22 cellular contexts compared by ENCODE assay signal in genomic region chr7:117639966-117640365, GRCh38.
A peak's percentile ranks its signal among the peaks of the same experiment; 100 is the strongest.
DNase-seq lines count a peak whose midpoint lies in the region; ATAC-seq and FAIRE-seq lines count a peak whose summit lies in the region.
"Had no signal": no experiment of that assay in that cellular context is flagged by ENCODE, and none has a peak within 500 bp of the region (broad histone marks: within the 10 kb centered on the region; RNA-seq: fewer than 3 reads in every experiment).

No MANE protein-coding gene starts in this region.

- no peaks in the 10 kb centered on the region for H3K36me3 ChIP-seq in CD8-positive, alpha-beta memory T cell (ENCODE audit: insufficient read depth, low read length)
- H3K36me3 ChIP-seq: BLaER1 had no signal

- peak; percentile 8 for DNase-seq in DMS153 (lab: John Stamatoyannopoulos, UW)
- DNase-seq in DMS153 treated with DMSO at 0.1 percent for 48 hours (lab: John Stamatoyannopoulos, UW; ENCODE audit: unreplicated experiment), result no peak
- peak; percentile 60 for DNase-seq in dermis blood vessel endothelial cell
- peak; percentile 15 for DNase-seq in renal cortical epithelial cell (ENCODE audit: low read depth)
- DNase-seq in CD8-positive, alpha-beta memory T cell, result no peak
- DNase-seq in activated CD8-positive, alpha-beta memory T cell treated with anti-CD3 and anti-CD28 coated beads, Interleukin-2, amount 50 U/mL, for 48 hours, result no peak
- DNase-seq: 8988T; CD4-positive, alpha-beta memory T cell; DMS53; DND-41; EL; GOT3; H7; HFFc6 had no signal

- H3K27ac ChIP-seq in CD8-positive, alpha-beta memory T cell (ENCODE audit: low read depth, low read length), result no peak overlapping the region
- H3K27ac ChIP-seq: BLaER1 had no signal

- H3K9me3 Mint-ChIP-seq in CD8-positive, alpha-beta memory T cell, result peaks cover 0 to 2% (median 0%) of the 10 kb centered on the region in 5 donors
- H3K9me3 Mint-ChIP-seq: IgD-negative memory B cell had no signal

- no peaks in the 10 kb centered on the region for H3K4me1 ChIP-seq in CD8-positive, alpha-beta memory T cell (ENCODE audit: insufficient read depth, low read length)
- H3K4me1 ChIP-seq: BLaER1 had no signal

- CTCF ChIA-PET in CD8-positive, alpha-beta memory T cell (lab: Charles Lee), result no interaction called here

- H3K27ac Mint-ChIP-seq in CD8-positive, alpha-beta memory T cell, result no peak overlapping the region
- H3K27ac Mint-ChIP-seq: CD14-positive monocyte; CD4-positive, alpha-beta memory T cell; HFFc6; IgD-negative memory B cell had no signal

- ATAC-seq in HG03521 (IDR thresholded peaks at IDR 0.05; ENCODE audit: unreplicated experiment), result no peak
- ATAC-seq: GM12878, HCT116, HepG2 had no signal

- H3K36me3 Mint-ChIP-seq in CD8-positive, alpha-beta memory T cell, result no peaks in the 10 kb centered on the region
- H3K36me3 Mint-ChIP-seq: CD14-positive monocyte; CD4-positive, alpha-beta memory T cell; IgD-negative memory B cell had no signal

- H3K4me3 ChIP-seq in CD8-positive, alpha-beta memory T cell (ENCODE audit: low read length), result no peak overlapping the region
- H3K4me3 ChIP-seq: BLaER1, GM12878 had no signal

- H3K4me3 Mint-ChIP-seq in CD8-positive, alpha-beta memory T cell, result no peak overlapping the region
- H3K4me3 Mint-ChIP-seq: CD14-positive monocyte; CD4-positive, alpha-beta memory T cell; HFFc6; IgD-negative memory B cell had no signal

- POLR2A ChIA-PET in CD8-positive, alpha-beta memory T cell (lab: Charles Lee), result no interaction called here

- FAIRE-seq in islet of Langerhans (lab: Jason Lieb, UNC), result peak; percentile 58
- FAIRE-seq: GM12878, HepG2 had no signal

- H3K4me1 Mint-ChIP-seq in CD8-positive, alpha-beta memory T cell, result no peaks in the 10 kb centered on the region
- H3K4me1 Mint-ChIP-seq: CD14-positive monocyte; CD4-positive, alpha-beta memory T cell; IgD-negative memory B cell had no signal

- H3K27me3 Mint-ChIP-seq in CD8-positive, alpha-beta memory T cell, result no peaks in the 10 kb centered on the region
- H3K27me3 Mint-ChIP-seq: CD4-positive, alpha-beta memory T cell had no signal

- no peaks in the 10 kb centered on the region for H3K9me3 ChIP-seq in CD8-positive, alpha-beta memory T cell (ENCODE audit: low read length)
- H3K9me3 ChIP-seq: BLaER1 had no signal

- H3K27me3 ChIP-seq in CD8-positive, alpha-beta memory T cell (ENCODE audit: insufficient read depth, low read length, poor library complexity, severe bottlenecking), result no peaks in the 10 kb centered on the region
- H3K27me3 ChIP-seq: BLaER1 had no signal

Comparison
In these comparisons a context has a peak if more than half of its experiments do, and no peak if none do; other contexts are left out.
1. DNase-seq: peak in DMS153 (single experiment), dermis blood vessel endothelial cell (single experiment) and renal cortical epithelial cell (single experiment); none in DMS153 treated with DMSO at 0.1 percent for 48 hours (single experiment), CD8-positive, alpha-beta memory T cell (0 of 5) and activated CD8-positive, alpha-beta memory T cell treated with anti-CD3 and anti-CD28 coated beads, Interleukin-2, amount 50 U/mL, for 48 hours (single experiment).